Comparison of ENCODE assay signal across 28 cellular contexts in genomic region chr6:3447005-3447404, GRCh38.
"Had no signal": no experiment of that assay in that cellular context is flagged by ENCODE, and none has a peak within 500 bp of the region (broad histone marks: within the 10 kb centered on the region; RNA-seq: fewer than 3 reads in every experiment).

No MANE protein-coding gene starts in this region.

- H3K4me2 ChIP-seq: smooth muscle cell had no signal

- ATAC-seq: foreskin keratinocyte; gastroesophageal sphincter; left ventricle myocardium superior; lower lobe of right lung; natural killer cell; sciatic nerve; stimulated activated effector memory CD8-positive, alpha-beta T cell treated with anti-CD3 and anti-CD28 coated beads, Interleukin-12 subunit alpha, Interleukin-12 subunit beta, amount 100 ng/mL, for 72 hours; stimulated activated naive CD8-positive, alpha-beta T cell treated with anti-CD3 and anti-CD28 coated beads, Interleukin-15, Interleukin-2, amounts not matched to agents 100 U/mL and 50 U/mL, for 24 hours; upper lobe of right lung had no signal

- H3K4me3 Mint-ChIP-seq: dendritic cell treated with granulocyte-macrophage colony-stimulating factor and Interleukin-4, amounts not matched to agents 40 ng/mL and 50 ng/mL, for 4 days; immature natural killer cell; natural killer cell; stimulated activated effector memory CD8-positive, alpha-beta T cell treated with anti-CD3 and anti-CD28 coated beads, Interleukin-12 subunit alpha, Interleukin-12 subunit beta, amount 100 ng/mL, for 72 hours had no signal

- H3K9ac ChIP-seq: parathyroid adenoma had no signal

- H3K27me3 ChIP-seq: esophagus muscularis mucosa, foreskin keratinocyte, gastroesophageal sphincter, right atrium auricular region, testis, upper lobe of right lung, uterus had no signal

- H3K27ac Mint-ChIP-seq: dendritic cell treated with granulocyte-macrophage colony-stimulating factor and Interleukin-4, amounts not matched to agents 40 ng/mL and 50 ng/mL, for 4 days; immature natural killer cell; natural killer cell; stimulated activated effector memory CD8-positive, alpha-beta T cell treated with anti-CD3 and anti-CD28 coated beads, Interleukin-12 subunit alpha, Interleukin-12 subunit beta, amount 100 ng/mL, for 72 hours had no signal

- H3K9me3 Mint-ChIP-seq: dendritic cell treated with granulocyte-macrophage colony-stimulating factor and Interleukin-4, amounts not matched to agents 40 ng/mL and 50 ng/mL, for 4 days; immature natural killer cell; natural killer cell; stimulated activated effector memory CD8-positive, alpha-beta T cell treated with anti-CD3 and anti-CD28 coated beads, Interleukin-12 subunit alpha, Interleukin-12 subunit beta, amount 100 ng/mL, for 72 hours had no signal

- H3K4me1 Mint-ChIP-seq: immature natural killer cell; natural killer cell; stimulated activated effector memory CD8-positive, alpha-beta T cell treated with anti-CD3 and anti-CD28 coated beads, Interleukin-12 subunit alpha, Interleukin-12 subunit beta, amount 100 ng/mL, for 72 hours had no signal

- H3K4me1 ChIP-seq: prostate gland, right atrium auricular region, testis, upper lobe of right lung, uterus had no signal

- H3K27ac ChIP-seq: esophagus muscularis mucosa, foreskin keratinocyte, gastroesophageal sphincter, lower lobe of right lung, neutrophil, parathyroid adenoma, prostate gland, right atrium auricular region, testis, tibial artery, upper lobe of right lung, uterus had no signal

- DNase-seq: effector CD8-positive, alpha-beta T cell; foreskin keratinocyte; hypothalamus; immature natural killer cell; left ventricle myocardium superior; lower lobe of right lung; natural killer cell; stimulated activated CD4-positive, alpha-beta T cell treated with anti-CD3 and anti-CD28 coated beads, Interleukin-2, amount 100 ng/mL, for 24 hours; stimulated activated CD4-positive, alpha-beta T cell treated with anti-CD3 and anti-CD28 coated beads, Interleukin-4, amount 100 ng/mL, for 24 hours; stimulated activated naive CD8-positive, alpha-beta T cell treated with anti-CD3 and anti-CD28 coated beads, Interleukin-15, Interleukin-2, amounts not matched to agents 100 U/mL and 50 U/mL, for 24 hours; substantia nigra; testis; tibial artery; upper lobe of right lung; uterus had no signal

- H3K36me3 Mint-ChIP-seq: immature natural killer cell; natural killer cell; stimulated activated effector memory CD8-positive, alpha-beta T cell treated with anti-CD3 and anti-CD28 coated beads, Interleukin-12 subunit alpha, Interleukin-12 subunit beta, amount 100 ng/mL, for 72 hours had no signal

- FAIRE-seq: colon, endothelial cell of umbilical vein, keratinocyte had no signal

- H3K9me3 ChIP-seq: esophagus muscularis mucosa, gastroesophageal sphincter, lower lobe of right lung, neutrophil, prostate gland, right atrium auricular region, testis, tibial artery, upper lobe of right lung, uterus had no signal

- H2AFZ ChIP-seq: parathyroid adenoma had no signal

- H3K4me3 ChIP-seq: esophagus muscularis mucosa, gastroesophageal sphincter, lower lobe of right lung, prostate gland, right atrium auricular region, smooth muscle cell, testis, tibial artery, upper lobe of right lung, uterus had no signal

- H3K36me3 ChIP-seq: esophagus muscularis mucosa, gastroesophageal sphincter, lower lobe of right lung, neutrophil, prostate gland, right atrium auricular region, tibial artery, upper lobe of right lung, uterus had no signal
